In genomic region chr1:174953170-174953569, GRCh38 we compare ENCODE assay signal across 11 cellular contexts. TPM values are rescaled to one million over a fixed set of nuclear protein-coding genes. Genes with fewer than 3 reads are reported as not detected.
A peak's percentile ranks its signal among the peaks of the same experiment; 100 is the strongest.
DNase-seq lines count a peak whose midpoint lies in the region; ATAC-seq, FAIRE-seq and TF ChIP-seq lines count a peak whose summit lies in the region.
"Had no signal": no experiment of that assay in that cellular context is flagged by ENCODE, and none has a peak within 500 bp of the region (broad histone marks: within the 10 kb centered on the region; RNA-seq: fewer than 3 reads in every experiment).

No MANE protein-coding gene starts in this region.

- no peaks in the 10 kb centered on the region for H3K27me3 Mint-ChIP-seq in activated naive CD8-positive, alpha-beta T cell treated with anti-CD3 and anti-CD28 coated beads, Interleukin-2, amount 50 U/mL, for 24 hours
- H3K27me3 Mint-ChIP-seq in activated naive CD8-positive, alpha-beta T cell treated with anti-CD3 and anti-CD28 coated beads for 36 hours, result no peaks in the 10 kb centered on the region
- H3K27me3 Mint-ChIP-seq in activated CD4-positive, alpha-beta T cell treated with anti-CD3 and anti-CD28 coated beads for 36 hours, result no peaks in the 10 kb centered on the region
- H3K27me3 Mint-ChIP-seq: activated naive CD4-positive, alpha-beta T cell treated with anti-CD3 and anti-CD28 coated beads, Interleukin-2, amount 10 ng/mL, durations not matched to agents 7 days and 5 days had no signal

- no peaks in the 10 kb centered on the region for H3K36me3 Mint-ChIP-seq in activated naive CD8-positive, alpha-beta T cell treated with anti-CD3 and anti-CD28 coated beads, Interleukin-2, amount 50 U/mL, for 24 hours (ENCODE audit: low read depth)
- H3K36me3 Mint-ChIP-seq in activated naive CD8-positive, alpha-beta T cell treated with anti-CD3 and anti-CD28 coated beads for 36 hours, result no peaks in the 10 kb centered on the region
- H3K36me3 Mint-ChIP-seq in activated CD4-positive, alpha-beta T cell treated with anti-CD3 and anti-CD28 coated beads for 36 hours (ENCODE audit: low read depth), result no peaks in the 10 kb centered on the region

- no peak for DNase-seq in activated naive CD8-positive, alpha-beta T cell treated with anti-CD3 and anti-CD28 coated beads, Interleukin-2, amount 50 U/mL, for 24 hours
- no peak for DNase-seq in activated naive CD8-positive, alpha-beta T cell treated with anti-CD3 and anti-CD28 coated beads for 36 hours
- DNase-seq in NCI-H82 treated with DMSO at 0.1 percent for 48 hours (lab: John Stamatoyannopoulos, UW; ENCODE audit: unreplicated experiment) (no peak), gastrocnemius medialis (no peak)
- DNase-seq in activated CD4-positive, alpha-beta T cell treated with anti-CD3 and anti-CD28 coated beads for 36 hours, result no peak
- DNase-seq: activated naive CD4-positive, alpha-beta T cell treated with anti-CD3 and anti-CD28 coated beads, Interleukin-2, amount 10 ng/mL, durations not matched to agents 7 days and 5 days; mesendoderm; NCI-H187 treated with DMSO at 0.1 percent for 48 hours had no signal

- no peak for TF ChIP-seq CTCF in gastrocnemius medialis (IDR thresholded peaks at IDR 0.05 in 4 of 5, conservative IDR thresholded peaks at IDR 0.05 in 1 of 5)

- H3K9me3 ChIP-seq in gastrocnemius medialis, result no peaks in the 10 kb centered on the region

- no peaks in the 10 kb centered on the region for H3K9me3 Mint-ChIP-seq in activated naive CD8-positive, alpha-beta T cell treated with anti-CD3 and anti-CD28 coated beads, Interleukin-2, amount 50 U/mL, for 24 hours
- H3K9me3 Mint-ChIP-seq in activated naive CD8-positive, alpha-beta T cell treated with anti-CD3 and anti-CD28 coated beads for 36 hours, result no peaks in the 10 kb centered on the region
- H3K9me3 Mint-ChIP-seq in activated CD4-positive, alpha-beta T cell treated with anti-CD3 and anti-CD28 coated beads for 36 hours (ENCODE audit: low read depth), result no peaks in the 10 kb centered on the region
- H3K9me3 Mint-ChIP-seq: activated naive CD4-positive, alpha-beta T cell treated with anti-CD3 and anti-CD28 coated beads, Interleukin-2, amount 10 ng/mL, durations not matched to agents 7 days and 5 days had no signal

- H3K4me3 Mint-ChIP-seq in activated naive CD8-positive, alpha-beta T cell treated with anti-CD3 and anti-CD28 coated beads, Interleukin-2, amount 50 U/mL, for 24 hours, result no peak overlapping the region
- no peak overlapping the region for H3K4me3 Mint-ChIP-seq in activated naive CD8-positive, alpha-beta T cell treated with anti-CD3 and anti-CD28 coated beads for 36 hours
- no peak overlapping the region for H3K4me3 Mint-ChIP-seq in activated CD4-positive, alpha-beta T cell treated with anti-CD3 and anti-CD28 coated beads for 36 hours
- H3K4me3 Mint-ChIP-seq: activated naive CD4-positive, alpha-beta T cell treated with anti-CD3 and anti-CD28 coated beads, Interleukin-2, amount 10 ng/mL, durations not matched to agents 7 days and 5 days had no signal

- FAIRE-seq in TTC549 (lab: Jason Lieb, UNC), result peak; percentile 60

- peak; percentile 20 for ATAC-seq in activated naive CD8-positive, alpha-beta T cell treated with anti-CD3 and anti-CD28 coated beads, Interleukin-2, amount 50 U/mL, for 24 hours
- ATAC-seq in HG02938 (IDR thresholded peaks at IDR 0.05; ENCODE audit: unreplicated experiment), result peak; percentile 26
- ATAC-seq in activated CD4-positive, alpha-beta T cell treated with anti-CD3 and anti-CD28 coated beads for 36 hours, result no peak
- no peak for ATAC-seq in gastrocnemius medialis

- TF ChIP-seq POLR2A in gastrocnemius medialis (IDR thresholded peaks at IDR 0.05), result no peak

- no peak overlapping the region for H3K4me3 ChIP-seq in gastrocnemius medialis

- H3K36me3 ChIP-seq in gastrocnemius medialis, result no peaks in the 10 kb centered on the region

- intact Hi-C loops in activated CD4-positive, alpha-beta T cell treated with anti-CD3 and anti-CD28 coated beads for 36 hours (cut with DNase I, micrococcal nuclease), result no loop called here
- intact Hi-C loops in gastrocnemius medialis (cut with DNase I; ENCODE audit: low total_unique reads), result no loop called here

- peak overlapping the region; percentile 40 for H3K27ac ChIP-seq in temporal lobe (ENCODE audit: low read depth, low read length)
- H3K27ac ChIP-seq in gastrocnemius medialis, result no peak overlapping the region

- H3K27me3 ChIP-seq in gastrocnemius medialis, result no peaks in the 10 kb centered on the region

- in situ Hi-C loops in gastrocnemius medialis (cut with MboI; ENCODE audit: low sequenced_read_pairs in 4 of 4), result no loop called here

- no peaks in the 10 kb centered on the region for H3K4me1 ChIP-seq in gastrocnemius medialis

- POLR2A ChIA-PET in activated CD4-positive, alpha-beta T cell treated with anti-CD3 and anti-CD28 coated beads for 36 hours (lab: Charles Lee), result no interaction called here

- CTCF ChIA-PET in activated CD4-positive, alpha-beta T cell treated with anti-CD3 and anti-CD28 coated beads for 36 hours (lab: Charles Lee), result interaction anchor here (1.1 kb wide), 1 partner anchor 10 kb away, joined by 3 read pairs; no protein-coding TSS in a partner anchor

- H3K4me1 Mint-ChIP-seq in activated naive CD8-positive, alpha-beta T cell treated with anti-CD3 and anti-CD28 coated beads, Interleukin-2, amount 50 U/mL, for 24 hours, result peaks cover 24% of the 10 kb centered on the region
- H3K4me1 Mint-ChIP-seq in activated naive CD8-positive, alpha-beta T cell treated with anti-CD3 and anti-CD28 coated beads for 36 hours, result peaks cover 27% of the 10 kb centered on the region
- peaks cover 31% of the 10 kb centered on the region for H3K4me1 Mint-ChIP-seq in activated CD4-positive, alpha-beta T cell treated with anti-CD3 and anti-CD28 coated beads for 36 hours

- H3K27ac Mint-ChIP-seq in activated naive CD8-positive, alpha-beta T cell treated with anti-CD3 and anti-CD28 coated beads, Interleukin-2, amount 50 U/mL, for 24 hours, result no peak overlapping the region
- no peak overlapping the region for H3K27ac Mint-ChIP-seq in activated naive CD8-positive, alpha-beta T cell treated with anti-CD3 and anti-CD28 coated beads for 36 hours
- no peak overlapping the region for H3K27ac Mint-ChIP-seq in activated CD4-positive, alpha-beta T cell treated with anti-CD3 and anti-CD28 coated beads for 36 hours
- H3K27ac Mint-ChIP-seq: activated naive CD4-positive, alpha-beta T cell treated with anti-CD3 and anti-CD28 coated beads, Interleukin-2, amount 10 ng/mL, durations not matched to agents 7 days and 5 days had no signal

RNA-seq across cellular contexts. Expression of gene CACYBP, which starts 46.6 kb away (rescaled TPM):
- 100 to 1,000 TPM; 345 to 385 TPM for total RNA-seq in activated naive CD8-positive, alpha-beta T cell treated with anti-CD3 and anti-CD28 coated beads for 36 hours
- 203 TPM for total RNA-seq in temporal lobe
- total RNA-seq in activated CD4-positive, alpha-beta T cell treated with anti-CD3 and anti-CD28 coated beads for 36 hours, result 100 to 1,000 TPM; 394 to 452 TPM
- total RNA-seq in gastrocnemius medialis, result 10 to 100 TPM; 32.9 to 99.6 (median 73.7) TPM

Comparison
In these comparisons a context has a peak if more than half of its experiments do, and no peak if none do; other contexts are left out.
1. ATAC-seq: peak in activated naive CD8-positive, alpha-beta T cell treated with anti-CD3 and anti-CD28 coated beads, Interleukin-2, amount 50 U/mL, for 24 hours (single experiment) and HG02938 (single experiment); none in activated CD4-positive, alpha-beta T cell treated with anti-CD3 and anti-CD28 coated beads for 36 hours (single experiment) and gastrocnemius medialis (0 of 2).